9 cellular contexts compared by ENCODE assay signal in the genomic region with DNA sequence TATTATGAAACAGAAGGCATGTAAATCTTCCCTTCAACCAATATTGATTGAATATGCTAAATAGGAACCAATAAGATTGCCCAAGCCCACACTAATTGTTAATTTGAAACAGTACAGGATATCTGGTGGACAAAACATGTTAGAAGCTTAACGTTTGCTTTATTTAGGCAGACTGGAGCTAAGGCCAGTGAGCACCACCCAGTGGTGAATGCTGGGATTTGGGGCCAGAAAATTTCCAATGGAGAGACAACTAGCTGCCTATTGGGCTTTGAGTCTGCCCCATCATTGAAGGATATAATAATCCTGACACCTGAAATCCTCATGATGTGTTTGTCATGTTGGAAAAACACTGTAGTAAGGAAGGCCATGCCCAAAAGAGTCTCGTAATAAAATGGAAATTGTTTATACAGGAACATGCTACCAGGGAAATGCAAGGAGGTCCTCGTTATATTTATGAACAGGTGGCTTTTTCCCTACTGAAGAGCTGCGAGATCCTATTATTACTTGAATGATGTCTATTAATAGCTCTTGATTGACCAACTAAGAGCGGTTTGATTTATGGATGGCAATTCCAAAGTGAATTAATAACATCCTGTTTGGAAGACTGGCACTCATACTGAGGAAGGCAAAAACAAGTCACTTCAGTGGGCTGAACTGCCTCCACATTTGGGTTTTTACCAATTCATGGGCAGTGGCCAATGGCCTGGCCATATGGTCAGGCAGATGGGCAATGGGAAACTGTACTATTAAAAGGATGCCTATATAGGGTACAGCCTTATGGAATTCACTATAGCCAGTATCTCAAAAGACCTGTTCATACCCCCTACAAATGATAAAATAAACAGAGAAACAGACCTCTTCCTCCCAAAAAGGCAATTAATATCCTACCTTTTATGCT. TPM values are rescaled to one million over a fixed set of nuclear protein-coding genes. Genes with fewer than 3 reads are reported as not detected.
DNase-seq lines count a peak whose midpoint lies in the region; ATAC-seq, FAIRE-seq and TF ChIP-seq lines count a peak whose summit lies in the region.
"Had no signal": no experiment of that assay in that cellular context is flagged by ENCODE, and none has a peak within 500 bp of the region (broad histone marks: within the 10 kb centered on the region; RNA-seq: fewer than 3 reads in every experiment).

No MANE protein-coding gene starts in this region.

- no peak for TF ChIP-seq EP300 in A549 (IDR thresholded peaks at IDR 0.05)

- POLR2A ChIA-PET in A549 (lab: Yijun Ruan, JAX), result no interaction called here

- intact Hi-C loops in head of caudate nucleus (cut with DNase I), result no loop called here

- H3K27ac ChIP-seq in A549, result no peak overlapping the region

- no peak for FAIRE-seq in A549 (lab: Jason Lieb, UNC)
- FAIRE-seq: islet of Langerhans had no signal

- peaks cover 11% of the 10 kb centered on the region; the same call in 1 of the 3 replicates for H3K9me3 ChIP-seq in A549

- CTCF ChIA-PET in A549 (lab: Yijun Ruan, JAX), result interaction anchor here (0.6 to 2.1 kb wide), 25 partner anchors 9 to 518 kb away, joined by 3 to 12 read pairs (median 4); no protein-coding TSS in a partner anchor

- H3K4me3 ChIP-seq in A549, result no peak overlapping the region

- ATAC-seq in A549 (peak; percentile 87; a peak in 5 of 6 replicates), GM21786 (IDR thresholded peaks at IDR 0.05; ENCODE audit: unreplicated experiment) (no peak)

- H3K4me1 ChIP-seq in A549, result no peaks in the 10 kb centered on the region

- TF ChIP-seq POLR2A in A549 (IDR thresholded peaks at IDR 0.05; ENCODE audit: low read length), result no peak

- 8% methylated on average over 5 of the region's 5 CpGs for WGBS in A549 (ENCODE audit: missing lambda C conversion rate)

- no peak overlapping the region for H3K4me2 ChIP-seq in A549

- peak; percentile 56 for TF ChIP-seq CTCF in A549 (IDR thresholded peaks at IDR 0.05)

- DNase-seq in A549 (ENCODE audit: low read depth in 1 of 2, low spot score in 1 of 2), result peak; percentile 43 to 50
- DNase-seq in GDM1 (lab: John Stamatoyannopoulos, UW), result peak; percentile 55
- peak; percentile 26 for DNase-seq in NCI-H460 (ENCODE audit: extremely low read depth, low read depth)
- DNase-seq in activated T-cell treated with anti-CD3 and anti-CD28 coated beads for 4 hours, result peak; percentile 16
- DNase-seq in head of caudate nucleus, result peak in 31 of 42 donors; percentile 5 to 67 (median 27)
- peak; percentile 28 to 60 for DNase-seq in stimulated activated CD4-positive, alpha-beta T cell treated with anti-CD3 and anti-CD28 coated beads, Interleukin-2, amount 100 ng/mL, for 24 hours
- DNase-seq in NCI-H146 (lab: John Stamatoyannopoulos, UW), result no peak

- TF ChIP-seq RAD21 in A549 (conservative IDR thresholded peaks at IDR 0.05 in 1 of 2, IDR thresholded peaks at IDR 0.05 in 1 of 2), result peak; percentile 52 to 76

TF ChIP-seq in A549, 52 proteins besides CTCF, POLR2A, EP300 and RAD21:
- no peak for TF ChIP-seq NR3C1 (IDR thresholded peaks at IDR 0.05)
- TF ChIP-seq SMC3 (IDR thresholded peaks at IDR 0.05), result peak; percentile 34; the same call in 2 of the 3 replicates
- TF ChIP-seq, protein P1, sequence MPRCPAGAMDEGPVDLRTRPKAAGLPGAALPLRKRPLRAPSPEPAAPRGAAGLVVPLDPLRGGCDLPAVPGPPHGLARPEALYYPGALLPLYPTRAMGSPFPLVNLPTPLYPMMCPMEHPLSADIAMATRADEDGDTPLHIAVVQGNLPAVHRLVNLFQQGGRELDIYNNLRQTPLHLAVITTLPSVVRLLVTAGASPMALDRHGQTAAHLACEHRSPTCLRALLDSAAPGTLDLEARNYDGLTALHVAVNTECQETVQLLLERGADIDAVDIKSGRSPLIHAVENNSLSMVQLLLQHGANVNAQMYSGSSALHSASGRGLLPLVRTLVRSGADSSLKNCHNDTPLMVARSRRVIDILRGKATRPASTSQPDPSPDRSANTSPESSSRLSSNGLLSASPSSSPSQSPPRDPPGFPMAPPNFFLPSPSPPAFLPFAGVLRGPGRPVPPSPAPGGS (IDR thresholded peaks at IDR 0.05), result no peak
- TF ChIP-seq SREBF2 (IDR thresholded peaks at IDR 0.05), result no peak
- TF ChIP-seq TFCP2L1 (CRISPR knock-in tag; IDR thresholded peaks at IDR 0.05), result no peak
- no peak for TF ChIP-seq HOXB5 (CRISPR knock-in tag; IDR thresholded peaks at IDR 0.05)
- TF ChIP-seq, protein P2, sequence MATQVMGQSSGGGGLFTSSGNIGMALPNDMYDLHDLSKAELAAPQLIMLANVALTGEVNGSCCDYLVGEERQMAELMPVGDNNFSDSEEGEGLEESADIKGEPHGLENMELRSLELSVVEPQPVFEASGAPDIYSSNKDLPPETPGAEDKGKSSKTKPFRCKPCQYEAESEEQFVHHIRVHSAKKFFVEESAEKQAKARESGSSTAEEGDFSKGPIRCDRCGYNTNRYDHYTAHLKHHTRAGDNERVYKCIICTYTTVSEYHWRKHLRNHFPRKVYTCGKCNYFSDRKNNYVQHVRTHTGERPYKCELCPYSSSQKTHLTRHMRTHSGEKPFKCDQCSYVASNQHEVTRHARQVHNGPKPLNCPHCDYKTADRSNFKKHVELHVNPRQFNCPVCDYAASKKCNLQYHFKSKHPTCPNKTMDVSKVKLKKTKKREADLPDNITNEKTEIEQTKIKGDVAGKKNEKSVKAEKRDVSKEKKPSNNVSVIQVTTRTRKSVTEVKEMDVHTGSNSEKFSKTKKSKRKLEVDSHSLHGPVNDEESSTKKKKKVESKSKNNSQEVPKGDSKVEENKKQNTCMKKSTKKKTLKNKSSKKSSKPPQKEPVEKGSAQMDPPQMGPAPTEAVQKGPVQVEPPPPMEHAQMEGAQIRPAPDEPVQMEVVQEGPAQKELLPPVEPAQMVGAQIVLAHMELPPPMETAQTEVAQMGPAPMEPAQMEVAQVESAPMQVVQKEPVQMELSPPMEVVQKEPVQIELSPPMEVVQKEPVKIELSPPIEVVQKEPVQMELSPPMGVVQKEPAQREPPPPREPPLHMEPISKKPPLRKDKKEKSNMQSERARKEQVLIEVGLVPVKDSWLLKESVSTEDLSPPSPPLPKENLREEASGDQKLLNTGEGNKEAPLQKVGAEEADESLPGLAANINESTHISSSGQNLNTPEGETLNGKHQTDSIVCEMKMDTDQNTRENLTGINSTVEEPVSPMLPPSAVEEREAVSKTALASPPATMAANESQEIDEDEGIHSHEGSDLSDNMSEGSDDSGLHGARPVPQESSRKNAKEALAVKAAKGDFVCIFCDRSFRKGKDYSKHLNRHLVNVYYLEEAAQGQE (IDR thresholded peaks at IDR 0.05), result no peak
- TF ChIP-seq HEYL (CRISPR knock-in tag; IDR thresholded peaks at IDR 0.05), result no peak
- TF ChIP-seq ZSCAN20 (CRISPR knock-in tag; IDR thresholded peaks at IDR 0.05), result no peak

RNA-seq across cellular contexts. Expression of a gene that starts 8.7 kb away (rescaled TPM):
- polyA plus RNA-seq in A549 (2011; rRNA removed) (not detected in 2 replicates), A549 (2017; fragmentation: RNase III; extraction: RNeasy Plus Mini Kit Qiagen cat#74134 plus additional on column Dnase treatment) (not detected in 3 replicates)
- polyA plus RNA-seq in A549 (2012; cell fraction: cytosol; rRNA removed), result not detected in 2 replicates
- polyA plus RNA-seq in A549 (2012; cell fraction: nucleus; rRNA removed), result not detected in 2 replicates
- not detected in 2 replicates for polyA minus RNA-seq in A549 (2011; rRNA and poly(A)+ RNA removed)
- total RNA-seq in NCI-H460 (2014; rRNA removed; shearing (Covaris generic)), result not detected in 2 replicates
- polyA plus RNA-seq in NCI-H460 (2014; cell fraction: nucleus; rRNA removed), result not detected in 2 replicates

RNA-seq across cellular contexts. Expression of a gene that starts 34.7 kb away (rescaled TPM):
- polyA plus RNA-seq in A549 (2011; rRNA removed), result 0.10 and 0.40 TPM in 2 replicates
- 0.21 and 0.29 TPM in 2 replicates for polyA plus RNA-seq in A549 (2012; cell fraction: cytosol; rRNA removed)
- 0.16 and 0.34 TPM in 2 replicates for polyA plus RNA-seq in A549 (2012; cell fraction: nucleus; rRNA removed)
- polyA plus RNA-seq in A549 (2017; fragmentation: RNase III; extraction: RNeasy Plus Mini Kit Qiagen cat#74134 plus additional on column Dnase treatment), result 0.13 TPM in 1 of 3 replicates, not detected in the others
- polyA minus RNA-seq in A549 (2011; rRNA and poly(A)+ RNA removed), result 0.17 and 0.44 TPM in 2 replicates
- total RNA-seq in NCI-H460 (2014; rRNA removed; shearing (Covaris generic)), result 0.22 TPM in 1 of 2 replicates, not detected in the other
- not detected in 2 replicates for polyA plus RNA-seq in NCI-H460 (2014; cell fraction: nucleus; rRNA removed)

RNA-seq across cellular contexts. Expression of a gene that starts 51.8 kb away (rescaled TPM):
- polyA plus RNA-seq in A549 (2011; rRNA removed) (0.04 and 0.08 TPM in 2 replicates), A549 (2017; fragmentation: RNase III; extraction: RNeasy Plus Mini Kit Qiagen cat#74134 plus additional on column Dnase treatment) (0.05 to 0.06 TPM in 2 of 3 replicates, not detected in the other)
- polyA plus RNA-seq in A549 (2012; cell fraction: cytosol; rRNA removed), result 0.01 and 0.03 TPM in 2 replicates
- polyA plus RNA-seq in A549 (2012; cell fraction: nucleus; rRNA removed), result 0.05 TPM in 1 of 2 replicates, not detected in the other
- polyA minus RNA-seq in A549 (2011; rRNA and poly(A)+ RNA removed), result not detected in 2 replicates
- 0.66 TPM in 1 of 2 replicates, not detected in the other for total RNA-seq in NCI-H460 (2014; rRNA removed; shearing (Covaris generic))
- not detected in 2 replicates for polyA plus RNA-seq in NCI-H460 (2014; cell fraction: nucleus; rRNA removed)
